Comparison of ENCODE assay signal across 25 cellular contexts in genomic region chrX:107014927-107015326, GRCh38. TPM values are rescaled to one million over a fixed set of nuclear protein-coding genes. Genes with fewer than 3 reads are reported as not detected.
A peak's percentile ranks its signal among the peaks of the same experiment; 100 is the strongest.
DNase-seq lines count a peak whose midpoint lies in the region; TF ChIP-seq lines count a peak whose summit lies in the region.
"Had no signal": no experiment of that assay in that cellular context is flagged by ENCODE, and none has a peak within 500 bp of the region (broad histone marks: within the 10 kb centered on the region; RNA-seq: fewer than 3 reads in every experiment).

No MANE protein-coding gene starts in this region.

- TF ChIP-seq CTCF in cardiac fibroblast (IDR thresholded peaks at IDR 0.05; ENCODE audit: low read depth, low read length) (no peak), foreskin fibroblast (IDR thresholded peaks at IDR 0.05; ENCODE audit: low read depth, low read length) (no peak)

- H3K4me3 ChIP-seq in cardiac fibroblast (replicated peaks in 1 of 2; ENCODE audit: low read depth in 2 of 2, low read length in 2 of 2) (no peak overlapping the region), foreskin fibroblast (ENCODE audit: low read depth in 1 of 2, low read length in 2 of 2) (no peak overlapping the region)
- H3K4me3 ChIP-seq: lung, mucosa of descending colon, skin epidermis had no signal

- DNase-seq in NCI-H2171 treated with DMSO at 0.1 percent for 48 hours (lab: John Stamatoyannopoulos, UW) = peak; percentile 1
- no peak for DNase-seq in NCI-H2171 (lab: John Stamatoyannopoulos, UW)
- DNase-seq in cardiac fibroblast (ENCODE audit: low read depth in 2 of 2) = peak; percentile 4 to 40
- DNase-seq in foreskin fibroblast = peak; percentile 4
- DNase-seq in stromal cell of bone marrow (ENCODE audit: low read depth) = peak; percentile 74
- no peak for DNase-seq in NAMALWA (ENCODE audit: low spot score)
- DNase-seq in cerebellum (ENCODE audit: low spot score) = no peak
- DNase-seq in ecto neural progenitor cell (ENCODE audit: low spot score) = no peak
- DNase-seq: activated CD4-positive, alpha-beta memory T cell treated with anti-CD3 and anti-CD28 coated beads, Interleukin-2, amount 10 ng/mL, durations not matched to agents 7 days and 5 days; activated CD8-positive, alpha-beta memory T cell treated with anti-CD3 and anti-CD28 coated beads, Interleukin-2, amount 50 U/mL, for 4 hours; activated naive CD4-positive, alpha-beta T cell; Calu3; CD4-positive, CD25-positive, alpha-beta regulatory T cell; DMS79 treated with DMSO at 0.1 percent for 48 hours; effector CD4-positive, alpha-beta T cell; GDM1; mucosa of descending colon; NCI-H1092 treated with DMSO at 0.1 percent for 48 hours; NCI-H187 treated with DMSO at 0.1 percent for 48 hours; NCI-H226; NCI-H774; SHP77 treated with DMSO at 0.1 percent for 48 hours; stimulated activated naive CD4-positive, alpha-beta T cell treated with Interleukin-2 at 50 U/mL for 16 hours had no signal

RNA-seq across cellular contexts. Expression of gene MORC4, which starts 14.9 kb away (rescaled TPM):
- 11.2 TPM for total RNA-seq in cerebellum

Comparison
In these comparisons a context has a peak if more than half of its experiments do, and no peak if none do; other contexts are left out.
1. DNase-seq: peak in NCI-H2171 treated with DMSO at 0.1 percent for 48 hours (single experiment), cardiac fibroblast (2 of 2), foreskin fibroblast (2 of 2) and stromal cell of bone marrow (single experiment); none in NCI-H2171 (single experiment), NAMALWA (single experiment), cerebellum (single experiment) and ecto neural progenitor cell (single experiment).